ENCODE assay signal across 1 cellular context in the genomic region with DNA sequence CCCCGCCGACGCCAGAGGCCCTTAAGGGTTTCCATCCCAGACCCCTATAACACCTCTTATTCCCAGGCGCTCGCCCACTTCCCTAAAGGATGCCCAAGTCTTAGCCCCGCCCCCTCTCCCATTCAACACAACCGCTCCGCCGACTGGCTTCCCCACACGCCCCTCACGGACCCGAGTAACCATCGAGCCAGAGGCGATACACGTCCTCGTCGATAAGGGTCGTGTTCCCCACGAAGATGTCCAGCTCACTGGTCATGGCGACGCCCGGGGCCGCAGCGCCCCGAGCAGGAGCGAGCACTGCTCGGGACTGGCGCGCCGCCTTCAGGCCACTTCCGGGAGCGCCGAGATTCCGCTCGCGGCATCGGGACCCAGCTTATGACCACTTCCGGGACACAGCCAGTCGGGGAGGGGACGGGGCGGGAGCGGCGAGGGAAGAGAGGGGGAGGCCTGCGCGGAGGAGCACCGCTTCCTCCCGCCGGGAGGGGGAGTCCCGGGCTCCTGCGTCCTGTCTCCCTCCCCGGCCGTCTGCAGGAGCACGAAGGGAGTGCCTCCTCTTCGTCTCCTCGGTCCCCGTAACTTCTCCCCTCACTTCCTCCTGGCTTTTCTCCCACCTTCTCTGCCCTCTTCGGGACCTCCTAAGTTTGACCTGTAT.
TF ChIP-seq lines count a peak whose summit lies in the region.

FIBP (minus strand) TSS at position 309 of the 652 bp plus-strand sequence; CDS start at position 256, 53 bp downstream.

TF ChIP-seq in K562, 482 proteins besides CTCF, POLR2A, EP300 and RAD21 (continued from another document and continues in another):
- 0 out of 2 replicates have a peak, but pooled peaks have one; percentile 45 for TF ChIP-seq ZNF592 (IDR thresholded peaks at IDR 0.05)
- TF ChIP-seq NEUROD1 (IDR thresholded peaks at IDR 0.05; ENCODE audit: borderline replicate concordance, low read depth, low read length, partially characterized antibody) = peak; percentile 75
- peak; percentile 52 to 72; a peak in 2 of 4 replicates for TF ChIP-seq ETV6 (IDR thresholded peaks at IDR 0.05; ENCODE audit: borderline replicate concordance in 1 of 2, low read depth in 2 of 2, low read length in 1 of 2)
- no peak for TF ChIP-seq ETV6 (CRISPR knock-in tag; IDR thresholded peaks at IDR 0.05; ENCODE audit: borderline replicate concordance)
- no peak for TF ChIP-seq CBX8 (IDR thresholded peaks at IDR 0.05; ENCODE audit: borderline replicate concordance, extremely low read depth, low read depth, low read length, poor library complexity, severe bottlenecking)
- no peak; the same call in 1 of the 2 replicates for TF ChIP-seq TCF3 (CRISPR knock-in tag; IDR thresholded peaks at IDR 0.05)
- no peak for TF ChIP-seq MEIS2 (IDR thresholded peaks at IDR 0.05; ENCODE audit: partially characterized antibody)
- TF ChIP-seq, protein P1, sequence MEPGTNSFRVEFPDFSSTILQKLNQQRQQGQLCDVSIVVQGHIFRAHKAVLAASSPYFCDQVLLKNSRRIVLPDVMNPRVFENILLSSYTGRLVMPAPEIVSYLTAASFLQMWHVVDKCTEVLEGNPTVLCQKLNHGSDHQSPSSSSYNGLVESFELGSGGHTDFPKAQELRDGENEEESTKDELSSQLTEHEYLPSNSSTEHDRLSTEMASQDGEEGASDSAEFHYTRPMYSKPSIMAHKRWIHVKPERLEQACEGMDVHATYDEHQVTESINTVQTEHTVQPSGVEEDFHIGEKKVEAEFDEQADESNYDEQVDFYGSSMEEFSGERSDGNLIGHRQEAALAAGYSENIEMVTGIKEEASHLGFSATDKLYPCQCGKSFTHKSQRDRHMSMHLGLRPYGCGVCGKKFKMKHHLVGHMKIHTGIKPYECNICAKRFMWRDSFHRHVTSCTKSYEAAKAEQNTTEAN (CRISPR knock-in tag; IDR thresholded peaks at IDR 0.05) = no peak
- TF ChIP-seq ELF4 (CRISPR knock-in tag; IDR thresholded peaks at IDR 0.05) = no peak
- TF ChIP-seq SP1 (CRISPR knock-in tag; IDR thresholded peaks at IDR 0.05) = peak; percentile 92
- no peak for TF ChIP-seq MCM2 (IDR thresholded peaks at IDR 0.05; ENCODE audit: low read depth)
- TF ChIP-seq, protein P2, sequence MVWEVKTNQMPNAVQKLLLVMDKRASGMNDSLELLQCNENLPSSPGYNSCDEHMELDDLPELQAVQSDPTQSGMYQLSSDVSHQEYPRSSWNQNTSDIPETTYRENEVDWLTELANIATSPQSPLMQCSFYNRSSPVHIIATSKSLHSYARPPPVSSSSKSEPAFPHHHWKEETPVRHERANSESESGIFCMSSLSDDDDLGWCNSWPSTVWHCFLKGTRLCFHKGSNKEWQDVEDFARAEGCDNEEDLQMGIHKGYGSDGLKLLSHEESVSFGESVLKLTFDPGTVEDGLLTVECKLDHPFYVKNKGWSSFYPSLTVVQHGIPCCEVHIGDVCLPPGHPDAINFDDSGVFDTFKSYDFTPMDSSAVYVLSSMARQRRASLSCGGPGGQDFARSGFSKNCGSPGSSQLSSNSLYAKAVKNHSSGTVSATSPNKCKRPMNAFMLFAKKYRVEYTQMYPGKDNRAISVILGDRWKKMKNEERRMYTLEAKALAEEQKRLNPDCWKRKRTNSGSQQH (CRISPR knock-in tag; IDR thresholded peaks at IDR 0.05) = no peak
- peak; percentile 72; the same call in 1 of the 2 replicates for TF ChIP-seq NR1H2 (CRISPR knock-in tag; IDR thresholded peaks at IDR 0.05)
- no peak for TF ChIP-seq SLC30A9 (CRISPR knock-in tag; IDR thresholded peaks at IDR 0.05)
- peak; percentile 92 for TF ChIP-seq PCBP1 (IDR thresholded peaks at IDR 0.05; ENCODE audit: low read depth, low read length, poor library complexity, severe bottlenecking)
- TF ChIP-seq ZNF785 (CRISPR knock-in tag; IDR thresholded peaks at IDR 0.05) = no peak
- no peak for TF ChIP-seq ZNF407 (IDR thresholded peaks at IDR 0.05; ENCODE audit: low read depth)
- no peak for TF ChIP-seq TSHZ1 (CRISPR knock-in tag; IDR thresholded peaks at IDR 0.05)
- TF ChIP-seq CBFA2T2 (conservative IDR thresholded peaks at IDR 0.05) = no peak
- TF ChIP-seq, protein P3, sequence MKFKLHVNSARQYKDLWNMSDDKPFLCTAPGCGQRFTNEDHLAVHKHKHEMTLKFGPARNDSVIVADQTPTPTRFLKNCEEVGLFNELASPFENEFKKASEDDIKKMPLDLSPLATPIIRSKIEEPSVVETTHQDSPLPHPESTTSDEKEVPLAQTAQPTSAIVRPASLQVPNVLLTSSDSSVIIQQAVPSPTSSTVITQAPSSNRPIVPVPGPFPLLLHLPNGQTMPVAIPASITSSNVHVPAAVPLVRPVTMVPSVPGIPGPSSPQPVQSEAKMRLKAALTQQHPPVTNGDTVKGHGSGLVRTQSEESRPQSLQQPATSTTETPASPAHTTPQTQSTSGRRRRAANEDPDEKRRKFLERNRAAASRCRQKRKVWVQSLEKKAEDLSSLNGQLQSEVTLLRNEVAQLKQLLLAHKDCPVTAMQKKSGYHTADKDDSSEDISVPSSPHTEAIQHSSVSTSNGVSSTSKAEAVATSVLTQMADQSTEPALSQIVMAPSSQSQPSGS (CRISPR knock-in tag; IDR thresholded peaks at IDR 0.05) = no peak
- no peak for TF ChIP-seq ZNF518B (CRISPR knock-in tag; IDR thresholded peaks at IDR 0.05)
